Comparison of ENCODE assay signal across 23 cellular contexts in genomic region chr9:84072621-84073180, GRCh38.
"Had no signal": no experiment of that assay in that cellular context is flagged by ENCODE, and none has a peak within 500 bp of the region (broad histone marks: within the 10 kb centered on the region; RNA-seq: fewer than 3 reads in every experiment).

No MANE protein-coding gene starts in this region.

- ATAC-seq: HepG2, K562, Panc1, PC-3, SK-N-SH treated with all-trans-retinoic acid at 6 μM for 48 hours had no signal

- FAIRE-seq: HepG2, K562 had no signal

- H3K27ac ChIP-seq: KMS-11, RWPE1 had no signal

- H3K4me3 ChIP-seq: K562 had no signal

- DNase-seq: Kasumi-1; MM.1S; MV-4-11; NCI-H1048; NCI-H1105; NCI-H1417; NCI-H1436 treated with DMSO at 0.1 percent for 48 hours; NCI-H1694 treated with DMSO at 0.1 percent for 48 hours; NCI-H1930; NCI-H2081; NCI-H2107; NCI-H2227 treated with DMSO at 0.1 percent for 48 hours; NCI-H526; NCI-H748 treated with DMSO at 0.1 percent for 48 hours; NK-92 treated with Interleukin-12 subunit alpha and Interleukin-12 subunit beta, amount 100 ng/mL, for 24 hours; PC-3; SHP77 had no signal
